Comparison of ENCODE assay signal across 18 cellular contexts in genomic region chr6:53279301-53279700, GRCh38.
"Had no signal": no experiment of that assay in that cellular context is flagged by ENCODE, and none has a peak within 500 bp of the region (broad histone marks: within the 10 kb centered on the region; RNA-seq: fewer than 3 reads in every experiment).

No MANE protein-coding gene starts in this region.

- H3K27ac Mint-ChIP-seq: activated CD4-positive, alpha-beta memory T cell treated with anti-CD3 and anti-CD28 coated beads for 36 hours; nephron; type B pancreatic cell had no signal

- H3K27me3 ChIP-seq: adrenal gland, gastrocnemius medialis, heart right ventricle, spleen, suprapubic skin had no signal

- ATAC-seq: gastrocnemius medialis, heart right ventricle, sciatic nerve had no signal

- H3K4me1 Mint-ChIP-seq: nephron had no signal

- H3K27me3 Mint-ChIP-seq: activated CD4-positive, alpha-beta memory T cell treated with anti-CD3 and anti-CD28 coated beads for 36 hours; type B pancreatic cell had no signal

- H3K27ac ChIP-seq: coronary artery, gastrocnemius medialis, suprapubic skin had no signal

- H3K4me3 Mint-ChIP-seq: activated CD4-positive, alpha-beta memory T cell treated with anti-CD3 and anti-CD28 coated beads for 36 hours; activated naive CD4-positive, alpha-beta T cell treated with anti-CD3 and anti-CD28 coated beads for 36 hours; activated T-helper 1 cell treated with anti-CD3 and anti-CD28 coated beads, Interleukin-12 subunit alpha, Interleukin-12 subunit beta, Interleukin-2, Interleukin-4 antibody, amounts not matched to agents 30 ng/mL and 10 ng/mL and 1 ng/mL, durations not matched to agents 14 hours and 24 hours and 36 hours; nephron; type B pancreatic cell had no signal

- H3K9me3 Mint-ChIP-seq: activated CD4-positive, alpha-beta memory T cell treated with anti-CD3 and anti-CD28 coated beads for 36 hours; activated naive CD4-positive, alpha-beta T cell treated with anti-CD3 and anti-CD28 coated beads for 36 hours; activated T-helper 1 cell treated with anti-CD3 and anti-CD28 coated beads, Interleukin-12 subunit alpha, Interleukin-12 subunit beta, Interleukin-2, Interleukin-4 antibody, amounts not matched to agents 30 ng/mL and 10 ng/mL and 1 ng/mL, durations not matched to agents 14 hours and 24 hours and 36 hours; nephron; type B pancreatic cell had no signal

- H3K36me3 ChIP-seq: gastrocnemius medialis had no signal

- DNase-seq: activated CD4-positive, alpha-beta memory T cell treated with anti-CD3 and anti-CD28 coated beads for 36 hours; activated CD4-positive, CD25-positive, alpha-beta regulatory T cell treated with anti-CD3 and anti-CD28 coated beads, Interleukin-2, amount 50 U/mL, for 72 hours; activated CD8-positive, alpha-beta memory T cell treated with anti-CD3 and anti-CD28 coated beads, Interleukin-2, amount 50 U/mL, for 4 hours; activated naive CD4-positive, alpha-beta T cell treated with anti-CD3 and anti-CD28 coated beads for 36 hours; adrenal gland; effector CD8-positive, alpha-beta T cell; gastrocnemius medialis; heart right ventricle; spleen; stimulated activated CD4-positive, alpha-beta T cell treated with anti-CD3 and anti-CD28 coated beads, Interleukin-1b, Interleukin-23, amount 100 ng/mL, for 48 hours; stimulated activated naive CD4-positive, alpha-beta T cell; T-helper 2 cell had no signal

- H3K4me3 ChIP-seq: adrenal gland, coronary artery, gastrocnemius medialis, heart right ventricle, spleen, suprapubic skin had no signal

- H3K9me3 ChIP-seq: adrenal gland, gastrocnemius medialis, heart right ventricle, spleen, suprapubic skin had no signal

- H3K4me1 ChIP-seq: suprapubic skin had no signal
